ENCODE assay signal across 1 cellular context in genomic region chr3:2937578-2937977, GRCh38.
TF ChIP-seq lines count a peak whose summit lies in the region.

No MANE protein-coding gene starts in this region.

TF ChIP-seq in GM12878, 131 proteins besides CTCF, POLR2A, EP300 and RAD21 (continued from another document):
- TF ChIP-seq ETV6 (conservative IDR thresholded peaks at IDR 0.05 in 1 of 2, IDR thresholded peaks at IDR 0.05 in 1 of 2; ENCODE audit: borderline replicate concordance in 1 of 2, low read depth in 1 of 2): no peak
